In the genomic region with DNA sequence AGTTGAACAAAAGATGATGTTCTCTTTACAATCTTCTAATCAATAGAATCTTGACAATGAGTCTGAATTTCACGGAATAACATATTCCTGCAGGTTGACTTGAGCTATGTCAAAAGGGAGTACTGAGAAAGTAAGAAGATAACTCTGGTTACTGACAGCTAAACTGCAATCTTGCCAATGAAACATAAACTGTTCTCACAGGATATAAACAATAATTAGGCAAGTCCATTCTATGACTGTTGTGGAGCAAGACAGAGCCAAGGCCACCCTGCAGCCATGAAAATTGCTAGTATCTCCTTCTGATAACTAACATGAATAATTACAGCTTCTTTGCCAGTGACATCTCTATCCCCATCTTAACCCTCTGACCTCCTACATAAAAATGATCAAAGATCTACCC, we compare ENCODE assay signal across 18 cellular contexts. TPM values are rescaled to one million over a fixed set of nuclear protein-coding genes. Genes with fewer than 3 reads are reported as not detected.
A peak's percentile ranks its signal among the peaks of the same experiment; 100 is the strongest.
DNase-seq lines count a peak whose midpoint lies in the region; ATAC-seq and TF ChIP-seq lines count a peak whose summit lies in the region.
"Had no signal": no experiment of that assay in that cellular context is flagged by ENCODE, and none has a peak within 500 bp of the region (broad histone marks: within the 10 kb centered on the region; RNA-seq: fewer than 3 reads in every experiment).

No MANE protein-coding gene starts in this region.

- POLR2A ChIA-PET in HEK293 (lab: Yijun Ruan, JAX) = no interaction called here

- H3K4me3 ChIP-seq in HEK293 (ENCODE audit: low read depth, low read length) = no peak overlapping the region
- H3K4me3 ChIP-seq in fibroblast of villous mesenchyme (ENCODE audit: low read depth, low read length) = no peak overlapping the region

- ATAC-seq in GM21737 (IDR thresholded peaks at IDR 0.05; ENCODE audit: unreplicated experiment) = no peak
- ATAC-seq: HCT116, HepG2 had no signal

- no peak overlapping the region for H3K27ac ChIP-seq in HEK293 (ENCODE audit: extremely low read depth, low read depth, low read length)

- no peaks in the 10 kb centered on the region for H3K9me3 ChIP-seq in HEK293 (ENCODE audit: control insufficient read depth, insufficient read depth, low read depth, low read length)
- H3K9me3 ChIP-seq: BE2C, Caco-2 had no signal

- H3K4me1 ChIP-seq in HEK293 (ENCODE audit: control insufficient read depth, insufficient read depth, low read length) = no peaks in the 10 kb centered on the region
- H3K4me1 ChIP-seq: BE2C, Caco-2 had no signal

- CTCF ChIA-PET in HEK293 (lab: Yijun Ruan, JAX) = interaction anchor here (0.7 to 1.3 kb wide), 3 partner anchors 56 to 695 kb away, joined by 3 to 5 read pairs (median 4); no protein-coding TSS in a partner anchor

- H3K36me3 ChIP-seq in HEK293 (ENCODE audit: control insufficient read depth in 2 of 2, insufficient read depth in 1 of 2, low read length in 2 of 2) = no peaks in the 10 kb centered on the region
- H3K36me3 ChIP-seq: BE2C had no signal

- TF ChIP-seq CTCF in HEK293 (tag by site-specific recombination; IDR thresholded peaks at IDR 0.05) = no peak
- TF ChIP-seq CTCF in fibroblast of villous mesenchyme (IDR thresholded peaks at IDR 0.05; ENCODE audit: insufficient read depth, low read depth, low read length) = no peak

- DNase-seq in COR-L47 (lab: John Stamatoyannopoulos, UW) (peak; percentile 23), amniotic epithelial cell (ENCODE audit: low read depth) (peak; percentile 73), fibroblast of villous mesenchyme (ENCODE audit: low read depth) (peak; percentile 57), NCI-H1436 (lab: John Stamatoyannopoulos, UW) (no peak), NCI-H226 (no peak), ecto neural progenitor cell (ENCODE audit: low spot score) (no peak)
- DNase-seq: ACHN; BE2C; C1 segment of cervical spinal cord; Caco-2; CD4-positive, CD25-positive, alpha-beta regulatory T cell; CD8-positive, alpha-beta memory T cell; GOT3; H7 had no signal

TF ChIP-seq in HEK293, 187 proteins besides CTCF, POLR2A, EP300 and RAD21:
- TF ChIP-seq YY2 (tag by site-specific recombination; IDR thresholded peaks at IDR 0.05) = no peak
- TF ChIP-seq PRDM10 (tag by site-specific recombination; IDR thresholded peaks at IDR 0.05) = peak; percentile 49; the same call in 1 of the 2 replicates

RNA-seq across cellular contexts. Expression of gene RPRD1A, which starts 6.3 kb away (rescaled TPM):
- total RNA-seq in fibroblast of villous mesenchyme = 38.0 and 70.4 TPM in 2 replicates

RNA-seq across cellular contexts. Expression of gene SLC39A6, which starts 55.5 kb away (rescaled TPM):
- 83.4 and 120 TPM in 2 replicates for total RNA-seq in fibroblast of villous mesenchyme

RNA-seq across cellular contexts. Expression of gene ELP2, which starts 56.0 kb away (rescaled TPM):
- 83.4 and 104 TPM in 2 replicates for total RNA-seq in fibroblast of villous mesenchyme

Comparison
In these comparisons a context has a peak if more than half of its experiments do, and no peak if none do; other contexts are left out.
1. DNase-seq: peak in COR-L47 (single experiment), amniotic epithelial cell (single experiment) and fibroblast of villous mesenchyme (single experiment); none in NCI-H1436 (single experiment), NCI-H226 (single experiment) and ecto neural progenitor cell (single experiment).